In genomic region chr6:26553739-26554668, GRCh38 we compare ENCODE assay signal across 8 cellular contexts. TPM values are rescaled to one million over a fixed set of nuclear protein-coding genes. Genes with fewer than 3 reads are reported as not detected.
A peak's percentile ranks its signal among the peaks of the same experiment; 100 is the strongest.
DNase-seq lines count a peak whose midpoint lies in the region; ATAC-seq lines count a peak whose summit lies in the region.

No MANE protein-coding gene starts in this region.

- H3K4me1 Mint-ChIP-seq in activated CD4-positive, alpha-beta T cell treated with anti-CD3 and anti-CD28 coated beads, Interleukin-2, amount 10 ng/mL, durations not matched to agents 7 days and 5 days, result peaks cover 22% of the 10 kb centered on the region

- CTCF ChIA-PET in activated CD4-positive, alpha-beta T cell treated with anti-CD3 and anti-CD28 coated beads, Interleukin-2, amount 10 ng/mL, durations not matched to agents 7 days and 5 days (lab: Charles Lee), result interaction anchor here (1.0 to 2.4 kb wide), 15 partner anchors 9 to 245 kb away, joined by 3 to 16 read pairs (median 5); partner anchors contain the start of gene HMGN4

- no peak overlapping the region for H3K4me3 Mint-ChIP-seq in activated CD4-positive, alpha-beta T cell treated with anti-CD3 and anti-CD28 coated beads, Interleukin-2, amount 10 ng/mL, durations not matched to agents 7 days and 5 days

- peak; percentile 31 for ATAC-seq in HG03280 (IDR thresholded peaks at IDR 0.05; ENCODE audit: unreplicated experiment)

- H3K27ac Mint-ChIP-seq in activated CD4-positive, alpha-beta T cell treated with anti-CD3 and anti-CD28 coated beads, Interleukin-2, amount 10 ng/mL, durations not matched to agents 7 days and 5 days, result no peak overlapping the region

- no peaks in the 10 kb centered on the region for H3K9me3 Mint-ChIP-seq in activated CD4-positive, alpha-beta T cell treated with anti-CD3 and anti-CD28 coated beads, Interleukin-2, amount 10 ng/mL, durations not matched to agents 7 days and 5 days

- DNase-seq in NK-92 treated with Interleukin-12 subunit alpha and Interleukin-12 subunit beta, amount 100 ng/mL, for 24 hours (lab: John Stamatoyannopoulos, UW), result peak; percentile 61
- DNase-seq in NK-92 (lab: John Stamatoyannopoulos, UW; ENCODE audit: unreplicated experiment) (no peak), NCI-H524 treated with DMSO at 0.1 percent for 48 hours (lab: John Stamatoyannopoulos, UW) (peak; percentile 39), ecto neural progenitor cell (ENCODE audit: low spot score) (peak; percentile 87), medulla oblongata (ENCODE audit: extremely low spot score) (peak; percentile 88)
- peak; percentile 78 for DNase-seq in activated CD4-positive, alpha-beta T cell treated with anti-CD3 and anti-CD28 coated beads, Interleukin-2, amount 10 ng/mL, durations not matched to agents 7 days and 5 days
- peak; percentile 70 to 80 (median 74) for DNase-seq in stimulated activated CD4-positive, alpha-beta T cell treated with anti-CD3 and anti-CD28 coated beads, TNF-alpha, amount 100 ng/mL, for 4 hours (ENCODE audit: low read depth in 3 of 3)

- peaks cover 3% of the 10 kb centered on the region for H3K27me3 Mint-ChIP-seq in activated CD4-positive, alpha-beta T cell treated with anti-CD3 and anti-CD28 coated beads, Interleukin-2, amount 10 ng/mL, durations not matched to agents 7 days and 5 days

- POLR2A ChIA-PET in activated CD4-positive, alpha-beta T cell treated with anti-CD3 and anti-CD28 coated beads, Interleukin-2, amount 10 ng/mL, durations not matched to agents 7 days and 5 days (lab: Charles Lee), result interaction anchor here (1.4 to 1.5 kb wide), 2 partner anchors 15 to 223 kb away, joined by 4 to 7 read pairs; no protein-coding TSS in a partner anchor

- no peaks in the 10 kb centered on the region for H3K36me3 Mint-ChIP-seq in activated CD4-positive, alpha-beta T cell treated with anti-CD3 and anti-CD28 coated beads, Interleukin-2, amount 10 ng/mL, durations not matched to agents 7 days and 5 days (ENCODE audit: low read depth)

RNA-seq across cellular contexts. Expression of gene HMGN4, which starts 15.8 kb away (rescaled TPM):
- 10 to 100 TPM; 85.7 to 93.0 TPM for total RNA-seq in activated CD4-positive, alpha-beta T cell treated with anti-CD3 and anti-CD28 coated beads, Interleukin-2, amount 10 ng/mL, durations not matched to agents 7 days and 5 days

RNA-seq across cellular contexts. Expression of gene ABT1, which starts 42.7 kb away (rescaled TPM):
- total RNA-seq in activated CD4-positive, alpha-beta T cell treated with anti-CD3 and anti-CD28 coated beads, Interleukin-2, amount 10 ng/mL, durations not matched to agents 7 days and 5 days, result 10 to 100 TPM; 24.9 to 27.4 TPM

RNA-seq across cellular contexts. Expression of gene BTN1A1, which starts 53.9 kb away (rescaled TPM):
- not detected for total RNA-seq in activated CD4-positive, alpha-beta T cell treated with anti-CD3 and anti-CD28 coated beads, Interleukin-2, amount 10 ng/mL, durations not matched to agents 7 days and 5 days
